In genomic region chr1:110763149-110763548, GRCh38 we compare ENCODE assay signal across 39 cellular contexts.
"Had no signal": no experiment of that assay in that cellular context is flagged by ENCODE, and none has a peak within 500 bp of the region (broad histone marks: within the 10 kb centered on the region; RNA-seq: fewer than 3 reads in every experiment).

No MANE protein-coding gene starts in this region.

- H3K36me3 Mint-ChIP-seq: activated naive CD4-positive, alpha-beta T cell treated with anti-CD3 and anti-CD28 coated beads, Interleukin-2, amount 10 ng/mL, durations not matched to agents 7 days and 5 days; activated naive CD4-positive, alpha-beta T cell treated with anti-CD3 and anti-CD28 coated beads, Interleukin-2, amount 50 U/mL, for 24 hours; activated naive CD4-positive, alpha-beta T cell treated with anti-CD3 and anti-CD28 coated beads, Interleukin-2, amount 50 U/mL, for 72 hours; activated naive CD8-positive, alpha-beta T cell; activated naive CD8-positive, alpha-beta T cell treated with anti-CD3 and anti-CD28 coated beads for 36 hours; brain had no signal

- H3K27me3 ChIP-seq: ascending aorta, body of pancreas, brain microvascular endothelial cell had no signal

- H3K4me1 ChIP-seq: adrenal gland, ascending aorta, body of pancreas, breast epithelium had no signal

- H3K9me3 ChIP-seq: adrenal gland, ascending aorta, body of pancreas, breast epithelium had no signal

- ATAC-seq: activated naive CD4-positive, alpha-beta T cell treated with anti-CD3 and anti-CD28 coated beads, Interleukin-2, amount 50 U/mL, for 72 hours; activated naive CD8-positive, alpha-beta T cell treated with anti-CD3 and anti-CD28 coated beads, Interleukin-2, amount 50 U/mL, for 24 hours; activated T-cell treated with anti-CD3 and anti-CD28 coated beads, Interleukin-2, amount 50 U/mL, for 4 hours; activated T-cell treated with anti-CD3 and anti-CD28 coated beads, Interleukin-2, amount 50 U/mL, for 72 hours; activated T-helper 17 cell treated with anti-CD3 and anti-CD28 coated beads, Interleukin-2, amount 50 U/mL, for 72 hours; body of pancreas had no signal

- H3K4me1 Mint-ChIP-seq: activated naive CD8-positive, alpha-beta T cell treated with anti-CD3 and anti-CD28 coated beads for 36 hours had no signal

- H3K27ac ChIP-seq: adrenal gland, ascending aorta, body of pancreas, brain microvascular endothelial cell, breast epithelium, cardiac muscle cell had no signal

- H3K36me3 ChIP-seq: adrenal gland, ascending aorta, brain microvascular endothelial cell, breast epithelium, cardiac muscle cell had no signal

- H3K4me3 Mint-ChIP-seq: activated naive CD4-positive, alpha-beta T cell treated with anti-CD3 and anti-CD28 coated beads for 36 hours; activated naive CD4-positive, alpha-beta T cell treated with anti-CD3 and anti-CD28 coated beads, Interleukin-2, amount 10 ng/mL, durations not matched to agents 7 days and 5 days; activated naive CD4-positive, alpha-beta T cell treated with anti-CD3 and anti-CD28 coated beads, Interleukin-2, amount 50 U/mL, for 24 hours; activated naive CD8-positive, alpha-beta T cell; activated naive CD8-positive, alpha-beta T cell treated with anti-CD3 and anti-CD28 coated beads for 36 hours; activated naive CD8-positive, alpha-beta T cell treated with anti-CD3 and anti-CD28 coated beads, Interleukin-2, amount 10 ng/mL, durations not matched to agents 7 days and 5 days; activated naive CD8-positive, alpha-beta T cell treated with anti-CD3 and anti-CD28 coated beads, Interleukin-2, amount 50 U/mL, for 24 hours; activated T-cell treated with anti-CD3 and anti-CD28 coated beads, Interleukin-2, amount 50 U/mL, for 24 hours; activated T-cell treated with anti-CD3 and anti-CD28 coated beads, Interleukin-2, amount 50 U/mL, for 4 hours; activated T-cell treated with anti-CD3 and anti-CD28 coated beads, Interleukin-2, amount 50 U/mL, for 72 hours; activated T-helper 1 cell treated with anti-CD3 and anti-CD28 coated beads, Interleukin-12 subunit alpha, Interleukin-12 subunit beta, Interleukin-2, Interleukin-4 antibody, amounts not matched to agents 30 ng/mL and 10 ng/mL and 1 ng/mL, durations not matched to agents 14 hours and 24 hours and 36 hours; activated T-helper 17 cell treated with anti-CD3 and anti-CD28 coated beads, Interleukin-2, amount 50 U/mL, for 72 hours; brain; central memory CD8-positive, alpha-beta T cell had no signal

- H3K9me3 Mint-ChIP-seq: activated naive CD4-positive, alpha-beta T cell treated with anti-CD3 and anti-CD28 coated beads for 36 hours; activated naive CD4-positive, alpha-beta T cell treated with anti-CD3 and anti-CD28 coated beads, Interleukin-2, amount 10 ng/mL, durations not matched to agents 7 days and 5 days; activated naive CD4-positive, alpha-beta T cell treated with anti-CD3 and anti-CD28 coated beads, Interleukin-2, amount 50 U/mL, for 24 hours; activated naive CD4-positive, alpha-beta T cell treated with anti-CD3 and anti-CD28 coated beads, Interleukin-2, amount 50 U/mL, for 72 hours; activated naive CD8-positive, alpha-beta T cell treated with anti-CD3 and anti-CD28 coated beads for 36 hours; activated naive CD8-positive, alpha-beta T cell treated with anti-CD3 and anti-CD28 coated beads, Interleukin-2, amount 10 ng/mL, durations not matched to agents 7 days and 5 days; activated naive CD8-positive, alpha-beta T cell treated with anti-CD3 and anti-CD28 coated beads, Interleukin-2, amount 50 U/mL, for 24 hours; activated T-cell treated with anti-CD3 and anti-CD28 coated beads, Interleukin-2, amount 50 U/mL, for 24 hours; activated T-cell treated with anti-CD3 and anti-CD28 coated beads, Interleukin-2, amount 50 U/mL, for 4 hours; activated T-cell treated with anti-CD3 and anti-CD28 coated beads, Interleukin-2, amount 50 U/mL, for 72 hours; activated T-helper 1 cell treated with anti-CD3 and anti-CD28 coated beads, Interleukin-12 subunit alpha, Interleukin-12 subunit beta, Interleukin-2, Interleukin-4 antibody, amounts not matched to agents 30 ng/mL and 10 ng/mL and 1 ng/mL, durations not matched to agents 14 hours and 24 hours and 36 hours; activated T-helper 17 cell treated with anti-CD3 and anti-CD28 coated beads, Interleukin-2, amount 50 U/mL, for 72 hours; activated T-helper 2 cell treated with anti-CD3 and anti-CD28 coated beads, Interferon-gamma antibody, Interleukin-2, Interleukin-4, amounts not matched to agents 10 μg/mL and 5 μg/mL and 100 μg/mL, durations not matched to agents 14 hours and 24 hours and 36 hours; brain; central memory CD8-positive, alpha-beta T cell had no signal

- H3K27ac Mint-ChIP-seq: activated naive CD4-positive, alpha-beta T cell treated with anti-CD3 and anti-CD28 coated beads for 36 hours; activated naive CD4-positive, alpha-beta T cell treated with anti-CD3 and anti-CD28 coated beads, Interleukin-2, amount 10 ng/mL, durations not matched to agents 7 days and 5 days; activated naive CD4-positive, alpha-beta T cell treated with anti-CD3 and anti-CD28 coated beads, Interleukin-2, amount 50 U/mL, for 24 hours; activated naive CD4-positive, alpha-beta T cell treated with anti-CD3 and anti-CD28 coated beads, Interleukin-2, amount 50 U/mL, for 72 hours; activated naive CD8-positive, alpha-beta T cell; activated naive CD8-positive, alpha-beta T cell treated with anti-CD3 and anti-CD28 coated beads for 36 hours; activated naive CD8-positive, alpha-beta T cell treated with anti-CD3 and anti-CD28 coated beads, Interleukin-2, amount 10 ng/mL, durations not matched to agents 7 days and 5 days; activated naive CD8-positive, alpha-beta T cell treated with anti-CD3 and anti-CD28 coated beads, Interleukin-2, amount 50 U/mL, for 24 hours; activated T-cell treated with anti-CD3 and anti-CD28 coated beads, Interleukin-2, amount 50 U/mL, for 24 hours; activated T-cell treated with anti-CD3 and anti-CD28 coated beads, Interleukin-2, amount 50 U/mL, for 72 hours; activated T-helper 1 cell treated with anti-CD3 and anti-CD28 coated beads, Interleukin-12 subunit alpha, Interleukin-12 subunit beta, Interleukin-2, Interleukin-4 antibody, amounts not matched to agents 30 ng/mL and 10 ng/mL and 1 ng/mL, durations not matched to agents 14 hours and 24 hours and 36 hours; activated T-helper 17 cell treated with anti-CD3 and anti-CD28 coated beads, Interleukin-2, amount 50 U/mL, for 72 hours; activated T-helper 2 cell treated with anti-CD3 and anti-CD28 coated beads, Interferon-gamma antibody, Interleukin-2, Interleukin-4, amounts not matched to agents 10 μg/mL and 5 μg/mL and 100 μg/mL, durations not matched to agents 14 hours and 24 hours and 36 hours; brain had no signal

- H3K4me3 ChIP-seq: adrenal gland, ascending aorta, body of pancreas, breast epithelium, cardiac muscle cell had no signal

- DNase-seq: activated effector memory CD4-positive, alpha-beta T cell treated with anti-CD3 and anti-CD28 coated beads, Interleukin-2, amount 50 U/mL, for 16 hours; activated effector memory CD4-positive, alpha-beta T cell treated with Interleukin-2 at 50 U/mL for 16 hours; activated gamma-delta T cell; activated gamma-delta T cell treated with Interleukin-2 at 50 U/mL for 16 hours; activated naive CD4-positive, alpha-beta T cell; activated naive CD4-positive, alpha-beta T cell treated with anti-CD3 and anti-CD28 coated beads for 36 hours; activated naive CD4-positive, alpha-beta T cell treated with anti-CD3 and anti-CD28 coated beads, Interleukin-2, amount 10 ng/mL, durations not matched to agents 7 days and 5 days; activated naive CD4-positive, alpha-beta T cell treated with anti-CD3 and anti-CD28 coated beads, Interleukin-2, amount 50 U/mL, for 16 hours; activated naive CD4-positive, alpha-beta T cell treated with Interleukin-2 at 50 U/mL for 16 hours; activated naive CD8-positive, alpha-beta T cell treated with anti-CD3 and anti-CD28 coated beads for 36 hours; activated naive CD8-positive, alpha-beta T cell treated with anti-CD3 and anti-CD28 coated beads, Interleukin-2, amount 10 ng/mL, durations not matched to agents 7 days and 5 days; activated naive CD8-positive, alpha-beta T cell treated with anti-CD3 and anti-CD28 coated beads, Interleukin-2, amount 50 U/mL, for 24 hours; activated T-cell treated with anti-CD3 and anti-CD28 coated beads, Interleukin-2, amount 50 U/mL, for 24 hours; activated T-cell treated with anti-CD3 and anti-CD28 coated beads, Interleukin-2, amount 50 U/mL, for 4 hours; activated T-cell treated with anti-CD3 and anti-CD28 coated beads, Interleukin-2, amount 50 U/mL, for 48 hours; activated T-cell treated with anti-CD3 and anti-CD28 coated beads, Interleukin-2, amount 50 U/mL, for 72 hours; adrenal gland; amniotic stem cell; amygdala; anterior cingulate cortex; aorta; body of pancreas; brain microvascular endothelial cell; caudate nucleus; central memory CD4-positive, alpha-beta T cell; cerebellar nuclear complex had no signal

- FAIRE-seq: astrocyte, bronchial epithelial cell had no signal
